In genomic region chr20:17641993-17642392, GRCh38 we compare ENCODE assay signal across 23 cellular contexts. TPM values are rescaled to one million over a fixed set of nuclear protein-coding genes. Genes with fewer than 3 reads are reported as not detected.
"Had no signal": no experiment of that assay in that cellular context is flagged by ENCODE, and none has a peak within 500 bp of the region (broad histone marks: within the 10 kb centered on the region; RNA-seq: fewer than 3 reads in every experiment).

No MANE protein-coding gene starts in this region.

- H3K27ac ChIP-seq: cardiac muscle cell, colonic mucosa, ovary, SK-N-MC, WERI-Rb-1 had no signal

- H3K27ac Mint-ChIP-seq: activated naive CD8-positive, alpha-beta T cell; activated T-cell treated with anti-CD3 and anti-CD28 coated beads, Interleukin-2, amount 50 U/mL, for 72 hours had no signal

- H3K36me3 ChIP-seq: gastrocnemius medialis, ovary, WERI-Rb-1 had no signal

- DNase-seq: activated CD4-positive, alpha-beta T cell treated with anti-CD3 and anti-CD28 coated beads, Interleukin-2, amount 50 U/mL, for 4 hours; activated gamma-delta T cell treated with Interleukin-2 at 50 U/mL for 16 hours; activated T-cell treated with anti-CD3 and anti-CD28 coated beads, Interleukin-2, amount 50 U/mL, for 72 hours; colonic mucosa; gastrocnemius medialis; mesenchymal stem cell; naive thymus-derived CD8-positive, alpha-beta T cell; ovary; stimulated activated CD4-positive, alpha-beta T cell treated with anti-CD3 and anti-CD28 coated beads, Interleukin-12 subunit alpha, Interleukin-12 subunit beta, amount 100 ng/mL, for 4 hours; stimulated activated CD4-positive, alpha-beta T cell treated with anti-CD3 and anti-CD28 coated beads, Interleukin-1b, Interleukin-23, amount 100 ng/mL, for 48 hours; stimulated activated naive CD8-positive, alpha-beta T cell treated with anti-CD3 and anti-CD28 coated beads, Interleukin-15, Interleukin-2, amounts not matched to agents 100 U/mL and 50 U/mL, for 24 hours; WERI-Rb-1 had no signal

- H3K27me3 Mint-ChIP-seq: activated naive CD8-positive, alpha-beta T cell; naive thymus-derived CD8-positive, alpha-beta T cell had no signal

- H3K27me3 ChIP-seq: cardiac muscle cell, colonic mucosa, gastrocnemius medialis, heart left ventricle, ovary had no signal

- H3K36me3 Mint-ChIP-seq: activated naive CD8-positive, alpha-beta T cell had no signal

- H3K9me3 Mint-ChIP-seq: activated T-cell treated with anti-CD3 and anti-CD28 coated beads, Interleukin-2, amount 50 U/mL, for 72 hours; naive thymus-derived CD8-positive, alpha-beta T cell had no signal

- ATAC-seq: activated T-cell treated with anti-CD3 and anti-CD28 coated beads, Interleukin-2, amount 50 U/mL, for 72 hours; naive thymus-derived CD8-positive, alpha-beta T cell; stimulated activated naive CD8-positive, alpha-beta T cell treated with anti-CD3 and anti-CD28 coated beads, Interleukin-15, Interleukin-2, amounts not matched to agents 100 U/mL and 50 U/mL, for 24 hours had no signal

- H3K9me3 ChIP-seq: colonic mucosa, gastrocnemius medialis, heart left ventricle, ovary had no signal

- H3K4me3 ChIP-seq: cardiac muscle cell, colonic mucosa, gastrocnemius medialis, heart left ventricle, ovary, SK-N-MC had no signal

- H3K4me3 Mint-ChIP-seq: activated naive CD8-positive, alpha-beta T cell; activated T-cell treated with anti-CD3 and anti-CD28 coated beads, Interleukin-2, amount 50 U/mL, for 72 hours; naive thymus-derived CD8-positive, alpha-beta T cell had no signal

RNA-seq across cellular contexts. Expression of gene BANF2, which starts 57.8 kb away (rescaled TPM):
- total RNA-seq: activated CD8-positive, alpha-beta memory T cell treated with anti-CD3 and anti-CD28 coated beads for 36 hours; activated T-cell treated with anti-CD3 and anti-CD28 coated beads, Interleukin-2, amount 50 U/mL, for 72 hours; cardiac muscle cell; colonic mucosa; gastrocnemius medialis; heart left ventricle; kidney epithelial cell; lower leg skin; naive thymus-derived CD8-positive, alpha-beta T cell; ovary; pulmonary artery endothelial cell; T-helper 2 cell treated with Interferon-gamma antibody and Interleukin-4, amounts not matched to agents 100 ng/mL and 5 ng/mL, for 36 hours; temporal lobe; ureter had no signal
